ENCODE assay signal across 12 cellular contexts in genomic region chr3:10299679-10300078, GRCh38. TPM values are rescaled to one million over a fixed set of nuclear protein-coding genes. Genes with fewer than 3 reads are reported as not detected.
A peak's percentile ranks its signal among the peaks of the same experiment; 100 is the strongest.
DNase-seq lines count a peak whose midpoint lies in the region; ATAC-seq, FAIRE-seq and TF ChIP-seq lines count a peak whose summit lies in the region.
"Had no signal": no experiment of that assay in that cellular context is flagged by ENCODE, and none has a peak within 500 bp of the region (broad histone marks: within the 10 kb centered on the region; RNA-seq: fewer than 3 reads in every experiment).

No MANE protein-coding gene starts in this region.

- H3K9ac ChIP-seq in DND-41 (ENCODE audit: low read depth, low read length) = no peak overlapping the region
- H3K9ac ChIP-seq: parathyroid adenoma had no signal

- no peak for FAIRE-seq in H54 (lab: Jason Lieb, UNC)
- FAIRE-seq: H1 had no signal

- H3K79me2 ChIP-seq in DND-41 (ENCODE audit: insufficient read depth, low read length) = no peaks in the 10 kb centered on the region
- H3K79me2 ChIP-seq: parathyroid adenoma had no signal

- no peak for TF ChIP-seq CTCF in DND-41 (IDR thresholded peaks at IDR 0.05; ENCODE audit: borderline replicate concordance, extremely low read depth, low read length, poor library complexity, severe bottlenecking)
- no peak for TF ChIP-seq CTCF in fibroblast of villous mesenchyme (IDR thresholded peaks at IDR 0.05; ENCODE audit: insufficient read depth, low read depth, low read length)

- DNase-seq in DND-41 (no peak), fibroblast of villous mesenchyme (ENCODE audit: low read depth) (peak; percentile 28), retina (no peak), hippocampal formation (lab: John Stamatoyannopoulos, UW) (no peak), H54 (ENCODE audit: insufficient read length, low spot score) (no peak), LoVo (ENCODE audit: low spot score) (no peak)
- DNase-seq: activated CD4-positive, CD25-positive, alpha-beta regulatory T cell; DMS53 had no signal

- H3K9me3 ChIP-seq in DND-41 (ENCODE audit: insufficient read depth, low read length, severe bottlenecking) = no peaks in the 10 kb centered on the region

- H3K4me1 ChIP-seq in DND-41 (ENCODE audit: insufficient read depth, low read length) = no peaks in the 10 kb centered on the region
- H3K4me1 ChIP-seq: parathyroid adenoma had no signal

- H2AFZ ChIP-seq in DND-41 (ENCODE audit: low read depth, low read length) = no peak overlapping the region
- H2AFZ ChIP-seq: parathyroid adenoma had no signal

- no peak for TF ChIP-seq POLR2A in H54 (IDR thresholded peaks at IDR 0.05; ENCODE audit: low read depth, low read length)

- 0 out of 3 replicates have a peak, but pooled peaks have one; percentile 16 for ATAC-seq in DND-41 (ENCODE audit: insufficient read depth, low read depth)
- ATAC-seq in GM19395 (IDR thresholded peaks at IDR 0.05; ENCODE audit: unreplicated experiment) = peak; percentile 66
- ATAC-seq in HG03460 (IDR thresholded peaks at IDR 0.05; ENCODE audit: unreplicated experiment) = peak; percentile 80

- H3K27me3 ChIP-seq in DND-41 (ENCODE audit: insufficient read depth, low read length, poor library complexity) = no peaks in the 10 kb centered on the region

- peaks cover 17% of the 10 kb centered on the region for H4K20me1 ChIP-seq in DND-41 (ENCODE audit: insufficient read depth, low read length)

- H3K4me2 ChIP-seq in DND-41 (ENCODE audit: insufficient read depth, low read length) = no peak overlapping the region

- H3K27ac ChIP-seq in DND-41 (ENCODE audit: low read length) = no peak overlapping the region
- H3K27ac ChIP-seq: parathyroid adenoma had no signal

- peaks cover 66% of the 10 kb centered on the region for H3K36me3 ChIP-seq in DND-41 (ENCODE audit: insufficient read depth, low read length)

- no peak overlapping the region for H3K4me3 ChIP-seq in DND-41 (ENCODE audit: low read depth in 1 of 2, low read length in 2 of 2)
- H3K4me3 ChIP-seq in fibroblast of villous mesenchyme (ENCODE audit: low read depth, low read length) = no peak overlapping the region

RNA-seq across cellular contexts. Expression of gene GHRL, which starts 6.9 kb away (rescaled TPM):
- total RNA-seq in fibroblast of villous mesenchyme = 0.32 TPM in 1 of 2 replicates, not detected in the other

RNA-seq across cellular contexts. Expression of gene SEC13, which starts 21.2 kb away (rescaled TPM):
- total RNA-seq in fibroblast of villous mesenchyme = 292 and 306 TPM in 2 replicates

RNA-seq across cellular contexts. Expression of gene TATDN2, which starts 51.4 kb away (rescaled TPM):
- total RNA-seq in fibroblast of villous mesenchyme = 16.0 and 21.9 TPM in 2 replicates

Comparison
In these comparisons a context has a peak if more than half of its experiments do, and no peak if none do; other contexts are left out.
1. ATAC-seq: peak in every context shown above with its lines; median percentile 80 in HG03460; 66 in GM19395; 16 in DND-41.